ENCODE assay signal across 1 cellular context in the genomic region with DNA sequence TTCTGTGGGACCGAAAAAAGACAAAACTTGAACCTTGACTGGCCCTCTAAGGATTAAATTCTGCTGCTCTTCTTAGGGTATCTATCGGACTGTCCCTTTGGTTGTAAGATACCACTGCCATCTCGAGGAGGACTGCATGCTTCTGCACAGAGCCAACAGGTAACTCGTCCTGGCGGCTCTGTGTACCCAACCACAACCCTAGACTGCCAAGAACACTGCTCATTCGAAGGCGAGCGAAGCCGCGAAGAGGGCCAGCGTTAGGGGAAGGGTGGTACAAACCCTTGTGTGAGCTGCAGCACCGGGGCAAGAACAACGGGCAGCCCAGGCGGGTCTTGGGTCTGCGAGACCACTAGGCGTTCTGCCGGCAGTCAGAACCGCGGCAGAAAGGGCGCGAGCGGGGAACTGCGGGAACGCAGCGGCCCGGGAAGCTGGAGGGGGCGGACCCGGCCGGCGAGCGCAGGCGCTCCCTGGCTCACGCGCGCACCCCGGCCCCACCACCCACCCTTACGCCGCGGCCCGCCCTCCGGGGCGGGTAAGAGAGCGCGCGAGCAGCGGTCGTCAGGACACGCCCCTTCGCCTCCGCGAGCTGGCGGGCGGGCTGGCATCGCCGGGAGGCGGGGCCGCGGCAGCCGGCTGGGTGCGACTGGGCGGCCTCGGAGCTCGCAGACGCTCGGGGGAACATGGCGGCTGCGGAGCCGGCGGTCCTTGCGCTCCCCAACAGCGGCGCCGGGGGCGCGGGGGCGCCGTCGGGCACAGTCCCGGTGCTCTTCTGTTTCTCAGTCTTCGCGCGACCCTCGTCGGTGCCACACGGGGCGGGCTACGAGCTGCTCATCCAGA.
TF ChIP-seq lines count a peak whose summit lies in the region.

A gene (plus strand): TSS at position 663 of the 837 bp plus-strand sequence. CDS start 18 bp downstream, at position 681.

TF ChIP-seq in HepG2, 621 proteins besides CTCF, POLR2A, EP300 and RAD21 (continued from another document and continues in another):
- TF ChIP-seq, protein P1, sequence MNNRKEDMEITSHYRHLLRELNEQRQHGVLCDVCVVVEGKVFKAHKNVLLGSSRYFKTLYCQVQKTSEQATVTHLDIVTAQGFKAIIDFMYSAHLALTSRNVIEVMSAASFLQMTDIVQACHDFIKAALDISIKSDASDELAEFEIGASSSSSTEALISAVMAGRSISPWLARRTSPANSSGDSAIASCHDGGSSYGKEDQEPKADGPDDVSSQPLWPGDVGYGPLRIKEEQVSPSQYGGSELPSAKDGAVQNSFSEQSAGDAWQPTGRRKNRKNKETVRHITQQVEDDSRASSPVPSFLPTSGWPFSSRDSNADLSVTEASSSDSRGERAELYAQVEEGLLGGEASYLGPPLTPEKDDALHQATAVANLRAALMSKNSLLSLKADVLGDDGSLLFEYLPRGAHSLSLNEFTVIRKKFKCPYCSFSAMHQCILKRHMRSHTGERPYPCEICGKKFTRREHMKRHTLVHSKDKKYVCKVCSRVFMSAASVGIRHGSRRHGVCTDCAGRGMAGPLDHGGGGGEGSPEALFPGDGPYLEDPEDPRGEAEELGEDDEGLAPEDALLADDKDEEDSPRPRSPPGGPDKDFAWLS (CRISPR knock-in tag; IDR thresholded peaks at IDR 0.05; ENCODE audit: borderline replicate concordance), result no peak
- TF ChIP-seq PAX8 (CRISPR knock-in tag; IDR thresholded peaks at IDR 0.05; ENCODE audit: borderline replicate concordance), result peak; percentile 71; the same call in 1 of the 2 replicates
- TF ChIP-seq HOXA3 (CRISPR knock-in tag; IDR thresholded peaks at IDR 0.05), result 0 out of 2 replicates have a peak, but pooled peaks have one; percentile 23
- TF ChIP-seq, protein P2, sequence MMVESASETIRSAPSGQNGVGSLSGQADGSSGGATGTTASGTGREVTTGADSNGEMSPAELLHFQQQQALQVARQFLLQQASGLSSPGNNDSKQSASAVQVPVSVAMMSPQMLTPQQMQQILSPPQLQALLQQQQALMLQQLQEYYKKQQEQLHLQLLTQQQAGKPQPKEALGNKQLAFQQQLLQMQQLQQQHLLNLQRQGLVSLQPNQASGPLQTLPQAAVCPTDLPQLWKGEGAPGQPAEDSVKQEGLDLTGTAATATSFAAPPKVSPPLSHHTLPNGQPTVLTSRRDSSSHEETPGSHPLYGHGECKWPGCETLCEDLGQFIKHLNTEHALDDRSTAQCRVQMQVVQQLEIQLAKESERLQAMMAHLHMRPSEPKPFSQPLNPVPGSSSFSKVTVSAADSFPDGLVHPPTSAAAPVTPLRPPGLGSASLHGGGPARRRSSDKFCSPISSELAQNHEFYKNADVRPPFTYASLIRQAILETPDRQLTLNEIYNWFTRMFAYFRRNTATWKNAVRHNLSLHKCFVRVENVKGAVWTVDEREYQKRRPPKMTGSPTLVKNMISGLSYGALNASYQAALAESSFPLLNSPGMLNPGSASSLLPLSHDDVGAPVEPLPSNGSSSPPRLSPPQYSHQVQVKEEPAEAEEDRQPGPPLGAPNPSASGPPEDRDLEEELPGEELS (CRISPR knock-in tag; IDR thresholded peaks at IDR 0.05), result 0 out of 2 replicates have a peak, but pooled peaks have one; percentile 14
- peak; percentile 56; the same call in 1 of the 2 replicates for TF ChIP-seq ZNF331 (CRISPR knock-in tag; IDR thresholded peaks at IDR 0.05)
- TF ChIP-seq, protein P3, sequence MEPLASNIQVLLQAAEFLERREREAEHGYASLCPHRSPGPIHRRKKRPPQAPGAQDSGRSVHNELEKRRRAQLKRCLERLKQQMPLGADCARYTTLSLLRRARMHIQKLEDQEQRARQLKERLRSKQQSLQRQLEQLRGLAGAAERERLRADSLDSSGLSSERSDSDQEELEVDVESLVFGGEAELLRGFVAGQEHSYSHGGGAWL (CRISPR knock-in tag; IDR thresholded peaks at IDR 0.05), result peak; percentile 74
- TF ChIP-seq FIP1L1 (IDR thresholded peaks at IDR 0.05; ENCODE audit: borderline replicate concordance, insufficient read depth, low read depth, low read length), result 0 out of 2 replicates have a peak, but pooled peaks have one; percentile 50
- TF ChIP-seq, protein P4, sequence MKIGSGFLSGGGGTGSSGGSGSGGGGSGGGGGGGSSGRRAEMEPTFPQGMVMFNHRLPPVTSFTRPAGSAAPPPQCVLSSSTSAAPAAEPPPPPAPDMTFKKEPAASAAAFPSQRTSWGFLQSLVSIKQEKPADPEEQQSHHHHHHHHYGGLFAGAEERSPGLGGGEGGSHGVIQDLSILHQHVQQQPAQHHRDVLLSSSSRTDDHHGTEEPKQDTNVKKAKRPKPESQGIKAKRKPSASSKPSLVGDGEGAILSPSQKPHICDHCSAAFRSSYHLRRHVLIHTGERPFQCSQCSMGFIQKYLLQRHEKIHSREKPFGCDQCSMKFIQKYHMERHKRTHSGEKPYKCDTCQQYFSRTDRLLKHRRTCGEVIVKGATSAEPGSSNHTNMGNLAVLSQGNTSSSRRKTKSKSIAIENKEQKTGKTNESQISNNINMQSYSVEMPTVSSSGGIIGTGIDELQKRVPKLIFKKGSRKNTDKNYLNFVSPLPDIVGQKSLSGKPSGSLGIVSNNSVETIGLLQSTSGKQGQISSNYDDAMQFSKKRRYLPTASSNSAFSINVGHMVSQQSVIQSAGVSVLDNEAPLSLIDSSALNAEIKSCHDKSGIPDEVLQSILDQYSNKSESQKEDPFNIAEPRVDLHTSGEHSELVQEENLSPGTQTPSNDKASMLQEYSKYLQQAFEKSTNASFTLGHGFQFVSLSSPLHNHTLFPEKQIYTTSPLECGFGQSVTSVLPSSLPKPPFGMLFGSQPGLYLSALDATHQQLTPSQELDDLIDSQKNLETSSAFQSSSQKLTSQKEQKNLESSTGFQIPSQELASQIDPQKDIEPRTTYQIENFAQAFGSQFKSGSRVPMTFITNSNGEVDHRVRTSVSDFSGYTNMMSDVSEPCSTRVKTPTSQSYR (CRISPR knock-in tag; IDR thresholded peaks at IDR 0.05; ENCODE audit: borderline replicate concordance), result no peak
- TF ChIP-seq, protein P5, sequence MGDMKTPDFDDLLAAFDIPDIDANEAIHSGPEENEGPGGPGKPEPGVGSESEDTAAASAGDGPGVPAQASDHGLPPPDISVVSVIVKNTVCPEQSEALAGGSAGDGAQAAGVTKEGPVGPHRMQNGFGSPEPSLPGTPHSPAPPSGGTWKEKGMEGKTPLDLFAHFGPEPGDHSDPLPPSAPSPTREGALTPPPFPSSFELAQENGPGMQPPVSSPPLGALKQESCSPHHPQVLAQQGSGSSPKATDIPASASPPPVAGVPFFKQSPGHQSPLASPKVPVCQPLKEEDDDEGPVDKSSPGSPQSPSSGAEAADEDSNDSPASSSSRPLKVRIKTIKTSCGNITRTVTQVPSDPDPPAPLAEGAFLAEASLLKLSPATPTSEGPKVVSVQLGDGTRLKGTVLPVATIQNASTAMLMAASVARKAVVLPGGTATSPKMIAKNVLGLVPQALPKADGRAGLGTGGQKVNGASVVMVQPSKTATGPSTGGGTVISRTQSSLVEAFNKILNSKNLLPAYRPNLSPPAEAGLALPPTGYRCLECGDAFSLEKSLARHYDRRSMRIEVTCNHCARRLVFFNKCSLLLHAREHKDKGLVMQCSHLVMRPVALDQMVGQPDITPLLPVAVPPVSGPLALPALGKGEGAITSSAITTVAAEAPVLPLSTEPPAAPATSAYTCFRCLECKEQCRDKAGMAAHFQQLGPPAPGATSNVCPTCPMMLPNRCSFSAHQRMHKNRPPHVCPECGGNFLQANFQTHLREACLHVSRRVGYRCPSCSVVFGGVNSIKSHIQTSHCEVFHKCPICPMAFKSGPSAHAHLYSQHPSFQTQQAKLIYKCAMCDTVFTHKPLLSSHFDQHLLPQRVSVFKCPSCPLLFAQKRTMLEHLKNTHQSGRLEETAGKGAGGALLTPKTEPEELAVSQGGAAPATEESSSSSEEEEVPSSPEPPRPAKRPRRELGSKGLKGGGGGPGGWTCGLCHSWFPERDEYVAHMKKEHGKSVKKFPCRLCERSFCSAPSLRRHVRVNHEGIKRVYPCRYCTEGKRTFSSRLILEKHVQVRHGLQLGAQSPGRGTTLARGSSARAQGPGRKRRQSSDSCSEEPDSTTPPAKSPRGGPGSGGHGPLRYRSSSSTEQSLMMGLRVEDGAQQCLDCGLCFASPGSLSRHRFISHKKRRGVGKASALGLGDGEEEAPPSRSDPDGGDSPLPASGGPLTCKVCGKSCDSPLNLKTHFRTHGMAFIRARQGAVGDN (CRISPR knock-in tag; IDR thresholded peaks at IDR 0.05), result peak; percentile 66; the same call in 1 of the 2 replicates
- no peak for TF ChIP-seq BCL6 (CRISPR knock-in tag; IDR thresholded peaks at IDR 0.05)
- no peak for TF ChIP-seq ZFP37 (CRISPR knock-in tag; IDR thresholded peaks at IDR 0.05; ENCODE audit: borderline replicate concordance)
- TF ChIP-seq MAZ (IDR thresholded peaks at IDR 0.05; ENCODE audit: borderline replicate concordance, low read depth, low read length), result peak; percentile 77
- peak; percentile 29 for TF ChIP-seq MAZ (CRISPR knock-in tag; IDR thresholded peaks at IDR 0.05; ENCODE audit: low read depth)
- no peak for TF ChIP-seq PLRG1 (conservative IDR thresholded peaks at IDR 0.05)
- TF ChIP-seq, protein P6, sequence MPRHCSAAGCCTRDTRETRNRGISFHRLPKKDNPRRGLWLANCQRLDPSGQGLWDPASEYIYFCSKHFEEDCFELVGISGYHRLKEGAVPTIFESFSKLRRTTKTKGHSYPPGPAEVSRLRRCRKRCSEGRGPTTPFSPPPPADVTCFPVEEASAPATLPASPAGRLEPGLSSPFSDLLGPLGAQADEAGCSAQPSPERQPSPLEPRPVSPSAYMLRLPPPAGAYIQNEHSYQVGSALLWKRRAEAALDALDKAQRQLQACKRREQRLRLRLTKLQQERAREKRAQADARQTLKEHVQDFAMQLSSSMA (CRISPR knock-in tag; IDR thresholded peaks at IDR 0.05), result no peak
- no peak for TF ChIP-seq RBM39 (IDR thresholded peaks at IDR 0.05; ENCODE audit: low read depth, low read length, poor library complexity, severe bottlenecking)
- TF ChIP-seq, protein P7, sequence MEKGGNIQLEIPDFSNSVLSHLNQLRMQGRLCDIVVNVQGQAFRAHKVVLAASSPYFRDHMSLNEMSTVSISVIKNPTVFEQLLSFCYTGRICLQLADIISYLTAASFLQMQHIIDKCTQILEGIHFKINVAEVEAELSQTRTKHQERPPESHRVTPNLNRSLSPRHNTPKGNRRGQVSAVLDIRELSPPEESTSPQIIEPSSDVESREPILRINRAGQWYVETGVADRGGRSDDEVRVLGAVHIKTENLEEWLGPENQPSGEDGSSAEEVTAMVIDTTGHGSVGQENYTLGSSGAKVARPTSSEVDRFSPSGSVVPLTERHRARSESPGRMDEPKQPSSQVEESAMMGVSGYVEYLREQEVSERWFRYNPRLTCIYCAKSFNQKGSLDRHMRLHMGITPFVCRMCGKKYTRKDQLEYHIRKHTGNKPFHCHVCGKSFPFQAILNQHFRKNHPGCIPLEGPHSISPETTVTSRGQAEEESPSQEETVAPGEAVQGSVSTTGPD (CRISPR knock-in tag; IDR thresholded peaks at IDR 0.05), result no peak
- TF ChIP-seq ZNF850 (CRISPR knock-in tag; conservative IDR thresholded peaks at IDR 0.05), result 0 out of 2 replicates have a peak, but pooled peaks have one; percentile 36
- TF ChIP-seq KLF11 (CRISPR knock-in tag; IDR thresholded peaks at IDR 0.05), result 0 out of 2 replicates have a peak, but pooled peaks have one; percentile 24
- TF ChIP-seq FOSL1 (CRISPR knock-in tag; IDR thresholded peaks at IDR 0.05; ENCODE audit: borderline replicate concordance), result no peak
- peak; percentile 76; the same call in 1 of the 2 replicates for TF ChIP-seq SIN3A (IDR thresholded peaks at IDR 0.05; ENCODE audit: borderline replicate concordance, low read depth, low read length)
- TF ChIP-seq, protein P8, sequence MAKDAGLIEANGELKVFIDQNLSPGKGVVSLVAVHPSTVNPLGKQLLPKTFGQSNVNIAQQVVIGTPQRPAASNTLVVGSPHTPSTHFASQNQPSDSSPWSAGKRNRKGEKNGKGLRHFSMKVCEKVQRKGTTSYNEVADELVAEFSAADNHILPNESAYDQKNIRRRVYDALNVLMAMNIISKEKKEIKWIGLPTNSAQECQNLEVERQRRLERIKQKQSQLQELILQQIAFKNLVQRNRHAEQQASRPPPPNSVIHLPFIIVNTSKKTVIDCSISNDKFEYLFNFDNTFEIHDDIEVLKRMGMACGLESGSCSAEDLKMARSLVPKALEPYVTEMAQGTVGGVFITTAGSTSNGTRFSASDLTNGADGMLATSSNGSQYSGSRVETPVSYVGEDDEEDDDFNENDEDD (CRISPR knock-in tag; IDR thresholded peaks at IDR 0.05; ENCODE audit: borderline replicate concordance), result peak; percentile 86; the same call in 1 of the 2 replicates
- no peak for TF ChIP-seq KAT8 (CRISPR knock-in tag; IDR thresholded peaks at IDR 0.05)
- TF ChIP-seq, protein P9, sequence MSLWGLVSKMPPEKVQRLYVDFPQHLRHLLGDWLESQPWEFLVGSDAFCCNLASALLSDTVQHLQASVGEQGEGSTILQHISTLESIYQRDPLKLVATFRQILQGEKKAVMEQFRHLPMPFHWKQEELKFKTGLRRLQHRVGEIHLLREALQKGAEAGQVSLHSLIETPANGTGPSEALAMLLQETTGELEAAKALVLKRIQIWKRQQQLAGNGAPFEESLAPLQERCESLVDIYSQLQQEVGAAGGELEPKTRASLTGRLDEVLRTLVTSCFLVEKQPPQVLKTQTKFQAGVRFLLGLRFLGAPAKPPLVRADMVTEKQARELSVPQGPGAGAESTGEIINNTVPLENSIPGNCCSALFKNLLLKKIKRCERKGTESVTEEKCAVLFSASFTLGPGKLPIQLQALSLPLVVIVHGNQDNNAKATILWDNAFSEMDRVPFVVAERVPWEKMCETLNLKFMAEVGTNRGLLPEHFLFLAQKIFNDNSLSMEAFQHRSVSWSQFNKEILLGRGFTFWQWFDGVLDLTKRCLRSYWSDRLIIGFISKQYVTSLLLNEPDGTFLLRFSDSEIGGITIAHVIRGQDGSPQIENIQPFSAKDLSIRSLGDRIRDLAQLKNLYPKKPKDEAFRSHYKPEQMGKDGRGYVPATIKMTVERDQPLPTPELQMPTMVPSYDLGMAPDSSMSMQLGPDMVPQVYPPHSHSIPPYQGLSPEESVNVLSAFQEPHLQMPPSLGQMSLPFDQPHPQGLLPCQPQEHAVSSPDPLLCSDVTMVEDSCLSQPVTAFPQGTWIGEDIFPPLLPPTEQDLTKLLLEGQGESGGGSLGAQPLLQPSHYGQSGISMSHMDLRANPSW (CRISPR knock-in tag; IDR thresholded peaks at IDR 0.05; ENCODE audit: borderline replicate concordance), result no peak
- TF ChIP-seq ZFP62 (CRISPR knock-in tag; IDR thresholded peaks at IDR 0.05), result no peak
- TF ChIP-seq, protein P10, sequence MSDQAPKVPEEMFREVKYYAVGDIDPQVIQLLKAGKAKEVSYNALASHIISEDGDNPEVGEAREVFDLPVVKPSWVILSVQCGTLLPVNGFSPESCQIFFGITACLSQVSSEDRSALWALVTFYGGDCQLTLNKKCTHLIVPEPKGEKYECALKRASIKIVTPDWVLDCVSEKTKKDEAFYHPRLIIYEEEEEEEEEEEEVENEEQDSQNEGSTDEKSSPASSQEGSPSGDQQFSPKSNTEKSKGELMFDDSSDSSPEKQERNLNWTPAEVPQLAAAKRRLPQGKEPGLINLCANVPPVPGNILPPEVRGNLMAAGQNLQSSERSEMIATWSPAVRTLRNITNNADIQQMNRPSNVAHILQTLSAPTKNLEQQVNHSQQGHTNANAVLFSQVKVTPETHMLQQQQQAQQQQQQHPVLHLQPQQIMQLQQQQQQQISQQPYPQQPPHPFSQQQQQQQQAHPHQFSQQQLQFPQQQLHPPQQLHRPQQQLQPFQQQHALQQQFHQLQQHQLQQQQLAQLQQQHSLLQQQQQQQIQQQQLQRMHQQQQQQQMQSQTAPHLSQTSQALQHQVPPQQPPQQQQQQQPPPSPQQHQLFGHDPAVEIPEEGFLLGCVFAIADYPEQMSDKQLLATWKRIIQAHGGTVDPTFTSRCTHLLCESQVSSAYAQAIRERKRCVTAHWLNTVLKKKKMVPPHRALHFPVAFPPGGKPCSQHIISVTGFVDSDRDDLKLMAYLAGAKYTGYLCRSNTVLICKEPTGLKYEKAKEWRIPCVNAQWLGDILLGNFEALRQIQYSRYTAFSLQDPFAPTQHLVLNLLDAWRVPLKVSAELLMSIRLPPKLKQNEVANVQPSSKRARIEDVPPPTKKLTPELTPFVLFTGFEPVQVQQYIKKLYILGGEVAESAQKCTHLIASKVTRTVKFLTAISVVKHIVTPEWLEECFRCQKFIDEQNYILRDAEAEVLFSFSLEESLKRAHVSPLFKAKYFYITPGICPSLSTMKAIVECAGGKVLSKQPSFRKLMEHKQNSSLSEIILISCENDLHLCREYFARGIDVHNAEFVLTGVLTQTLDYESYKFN (CRISPR knock-in tag; conservative IDR thresholded peaks at IDR 0.05), result no peak
- TF ChIP-seq ZNF251 (CRISPR knock-in tag; IDR thresholded peaks at IDR 0.05), result no peak
